In genomic region chr21:42229676-42230075, GRCh38 we compare ENCODE assay signal across 27 cellular contexts. TPM values are rescaled to one million over a fixed set of nuclear protein-coding genes. Genes with fewer than 3 reads are reported as not detected.
DNase-seq lines count a peak whose midpoint lies in the region; ATAC-seq and TF ChIP-seq lines count a peak whose summit lies in the region.
"Had no signal": no experiment of that assay in that cellular context is flagged by ENCODE, and none has a peak within 500 bp of the region (broad histone marks: within the 10 kb centered on the region; RNA-seq: fewer than 3 reads in every experiment).

No MANE protein-coding gene starts in this region.

- H3K36me3 Mint-ChIP-seq in activated CD8-positive, alpha-beta T cell treated with anti-CD3 and anti-CD28 coated beads for 36 hours (ENCODE audit: low read depth) = peaks cover 39% of the 10 kb centered on the region
- peaks cover 30% of the 10 kb centered on the region for H3K36me3 Mint-ChIP-seq in activated CD8-positive, alpha-beta T cell treated with anti-CD3 and anti-CD28 coated beads, Interleukin-2, amount 10 ng/mL, durations not matched to agents 7 days and 5 days (ENCODE audit: low read depth)
- peaks cover 68% of the 10 kb centered on the region for H3K36me3 Mint-ChIP-seq in CD4-positive, alpha-beta T cell (ENCODE audit: low read depth)
- peaks cover 28% of the 10 kb centered on the region for H3K36me3 Mint-ChIP-seq in central memory CD8-positive, alpha-beta T cell (ENCODE audit: insufficient read depth)
- peaks cover 36% of the 10 kb centered on the region for H3K36me3 Mint-ChIP-seq in activated CD4-positive, alpha-beta T cell treated with anti-CD3 and anti-CD28 coated beads, Interleukin-2, amount 10 ng/mL, durations not matched to agents 7 days and 5 days (ENCODE audit: low read depth)
- H3K36me3 Mint-ChIP-seq: type B pancreatic cell had no signal

- H3K36me3 ChIP-seq in gastrocnemius medialis = no peaks in the 10 kb centered on the region
- no peaks in the 10 kb centered on the region for H3K36me3 ChIP-seq in PC-9 (ENCODE audit: low read depth)
- H3K36me3 ChIP-seq: BE2C, cardiac muscle cell had no signal

- in situ Hi-C loops in gastrocnemius medialis (cut with MboI; ENCODE audit: low sequenced_read_pairs in 4 of 4) = no loop called here

- no peak overlapping the region for H3K4me2 ChIP-seq in PC-9

- TF ChIP-seq CTCF in activated CD8-positive, alpha-beta T cell treated with anti-CD3 and anti-CD28 coated beads for 36 hours (IDR thresholded peaks at IDR 0.05) = no peak
- TF ChIP-seq CTCF in CD4-positive, alpha-beta T cell (IDR thresholded peaks at IDR 0.05) = no peak
- TF ChIP-seq CTCF in gastrocnemius medialis (IDR thresholded peaks at IDR 0.05 in 4 of 5, conservative IDR thresholded peaks at IDR 0.05 in 1 of 5) = no peak
- no peak for TF ChIP-seq CTCF in PC-9 (conservative IDR thresholded peaks at IDR 0.05)

- intact Hi-C loops in activated CD8-positive, alpha-beta T cell treated with anti-CD3 and anti-CD28 coated beads for 36 hours (cut with micrococcal nuclease) = loop anchor here (10.0 kb wide), 1 partner anchor 225 kb away; no protein-coding TSS in a partner anchor
- intact Hi-C loops in CD4-positive, alpha-beta T cell (cut with DNase I, micrococcal nuclease) = loop anchor here (5.0 to 10.0 kb wide), 4 partner anchors 38 to 1555 kb away; partner anchors contain the start of gene RRP1 (in 1 of the 2)
- intact Hi-C loops in gastrocnemius medialis (cut with DNase I; ENCODE audit: low total_unique reads) = loop anchor here (10.0 kb wide), 1 partner anchor 275 kb away; the partner anchor contains the start of gene C2CD2
- intact Hi-C loops in PC-9 (cut with micrococcal nuclease; ENCODE audit: unreplicated experiment) = no loop called here

- H3K27ac ChIP-seq in CD4-positive, alpha-beta T cell (ENCODE audit: low read depth, low read length) = no peak overlapping the region
- peak overlapping the region; percentile 89 to 99 (median 93) for H3K27ac ChIP-seq in gastrocnemius medialis
- no peak overlapping the region for H3K27ac ChIP-seq in PC-9
- H3K27ac ChIP-seq: cardiac muscle cell, HL-60 had no signal

- peaks cover 21% of the 10 kb centered on the region for H3F3A ChIP-seq in PC-9 (ENCODE audit: insufficient read depth, low read depth)

- H3K79me2 ChIP-seq in PC-9 (ENCODE audit: low read depth) = no peaks in the 10 kb centered on the region

- H3K4me3 ChIP-seq in gastrocnemius medialis (no peak overlapping the region), PC-9 (no peak overlapping the region)
- H3K4me3 ChIP-seq: cardiac muscle cell, dorsolateral prefrontal cortex, lung had no signal

- H3K27me3 ChIP-seq in CD4-positive, alpha-beta T cell (ENCODE audit: control insufficient read depth, insufficient read depth, low read length) = no peaks in the 10 kb centered on the region
- no peaks in the 10 kb centered on the region for H3K27me3 ChIP-seq in gastrocnemius medialis
- H3K27me3 ChIP-seq in PC-9 (ENCODE audit: insufficient read depth, low read depth) = no peaks in the 10 kb centered on the region
- H3K27me3 ChIP-seq: BE2C, cardiac muscle cell, dorsolateral prefrontal cortex had no signal

- peak overlapping the region; percentile 20 for H3K27ac Mint-ChIP-seq in activated CD8-positive, alpha-beta T cell treated with anti-CD3 and anti-CD28 coated beads for 36 hours
- H3K27ac Mint-ChIP-seq in activated CD8-positive, alpha-beta T cell treated with anti-CD3 and anti-CD28 coated beads, Interleukin-2, amount 10 ng/mL, durations not matched to agents 7 days and 5 days = no peak overlapping the region
- peak overlapping the region; percentile 90 for H3K27ac Mint-ChIP-seq in CD4-positive, alpha-beta T cell
- H3K27ac Mint-ChIP-seq in central memory CD8-positive, alpha-beta T cell (ENCODE audit: low read depth) = peak overlapping the region; percentile 46
- no peak overlapping the region for H3K27ac Mint-ChIP-seq in activated CD4-positive, alpha-beta T cell treated with anti-CD3 and anti-CD28 coated beads, Interleukin-2, amount 10 ng/mL, durations not matched to agents 7 days and 5 days
- H3K27ac Mint-ChIP-seq: type B pancreatic cell had no signal

- peaks cover 84% of the 10 kb centered on the region for H3K4me1 Mint-ChIP-seq in activated CD8-positive, alpha-beta T cell treated with anti-CD3 and anti-CD28 coated beads for 36 hours (ENCODE audit: low read depth)
- peaks cover 84% of the 10 kb centered on the region for H3K4me1 Mint-ChIP-seq in activated CD8-positive, alpha-beta T cell treated with anti-CD3 and anti-CD28 coated beads, Interleukin-2, amount 10 ng/mL, durations not matched to agents 7 days and 5 days (ENCODE audit: low read depth)
- peaks cover 95% of the 10 kb centered on the region for H3K4me1 Mint-ChIP-seq in CD4-positive, alpha-beta T cell (ENCODE audit: low read depth)
- H3K4me1 Mint-ChIP-seq in central memory CD8-positive, alpha-beta T cell = peaks cover 66% of the 10 kb centered on the region
- H3K4me1 Mint-ChIP-seq in activated CD4-positive, alpha-beta T cell treated with anti-CD3 and anti-CD28 coated beads, Interleukin-2, amount 10 ng/mL, durations not matched to agents 7 days and 5 days = peaks cover 96% of the 10 kb centered on the region

- peaks cover 67% of the 10 kb centered on the region in 2 donors for H3K4me1 ChIP-seq in gastrocnemius medialis
- peaks cover 36% of the 10 kb centered on the region for H3K4me1 ChIP-seq in PC-9 (replicated peaks; ENCODE audit: insufficient read depth)

- no peaks in the 10 kb centered on the region for H3K27me3 Mint-ChIP-seq in activated CD8-positive, alpha-beta T cell treated with anti-CD3 and anti-CD28 coated beads for 36 hours
- H3K27me3 Mint-ChIP-seq in activated CD8-positive, alpha-beta T cell treated with anti-CD3 and anti-CD28 coated beads, Interleukin-2, amount 10 ng/mL, durations not matched to agents 7 days and 5 days (ENCODE audit: low read depth) = no peaks in the 10 kb centered on the region
- H3K27me3 Mint-ChIP-seq in CD4-positive, alpha-beta T cell = no peaks in the 10 kb centered on the region
- H3K27me3 Mint-ChIP-seq in central memory CD8-positive, alpha-beta T cell = no peaks in the 10 kb centered on the region
- no peaks in the 10 kb centered on the region for H3K27me3 Mint-ChIP-seq in activated CD4-positive, alpha-beta T cell treated with anti-CD3 and anti-CD28 coated beads, Interleukin-2, amount 10 ng/mL, durations not matched to agents 7 days and 5 days

- no peaks in the 10 kb centered on the region for H3K9me3 ChIP-seq in CD4-positive, alpha-beta T cell (ENCODE audit: control insufficient read depth, low read length)
- H3K9me3 ChIP-seq in gastrocnemius medialis (no peaks in the 10 kb centered on the region), PC-9 (ENCODE audit: insufficient read depth, low read depth) (no peaks in the 10 kb centered on the region; the same call in 1 of the 2 replicates)
- H3K9me3 ChIP-seq: BE2C had no signal

- H4K20me1 ChIP-seq in PC-9 (ENCODE audit: insufficient read depth) = no peaks in the 10 kb centered on the region

- POLR2A ChIA-PET in activated CD8-positive, alpha-beta T cell treated with anti-CD3 and anti-CD28 coated beads for 36 hours (lab: Charles Lee) = interaction anchor here (1.0 to 3.0 kb wide), 3 partner anchors 9 to 37 kb away, joined by 7 to 27 read pairs (median 8); partner anchors contain the start of gene ABCG1
- POLR2A ChIA-PET in activated CD8-positive, alpha-beta T cell treated with anti-CD3 and anti-CD28 coated beads, Interleukin-2, amount 10 ng/mL, durations not matched to agents 7 days and 5 days (lab: Charles Lee) = interaction anchor here (0.8 to 2.9 kb wide), 4 partner anchors 9 to 186 kb away, joined by 3 to 26 read pairs (median 14); partner anchors contain the start of gene ABCG1
- POLR2A ChIA-PET in CD4-positive, alpha-beta T cell (lab: Charles Lee) = interaction anchor here (1.6 kb wide), 1 partner anchor 10 kb away, joined by 9 read pairs; no protein-coding TSS in a partner anchor
- POLR2A ChIA-PET in PC-9 (lab: Charles Lee; ENCODE audit: unreplicated experiment) = no interaction called here
- POLR2A ChIA-PET in activated CD4-positive, alpha-beta T cell treated with anti-CD3 and anti-CD28 coated beads, Interleukin-2, amount 10 ng/mL, durations not matched to agents 7 days and 5 days (lab: Charles Lee) = interaction anchor here (0.6 kb wide), 1 partner anchor 64 kb away, joined by 5 read pairs; no protein-coding TSS in a partner anchor

- peaks cover 11% of the 10 kb centered on the region for H3K9me3 Mint-ChIP-seq in activated CD8-positive, alpha-beta T cell treated with anti-CD3 and anti-CD28 coated beads for 36 hours
- no peaks in the 10 kb centered on the region for H3K9me3 Mint-ChIP-seq in activated CD8-positive, alpha-beta T cell treated with anti-CD3 and anti-CD28 coated beads, Interleukin-2, amount 10 ng/mL, durations not matched to agents 7 days and 5 days (ENCODE audit: insufficient read depth)
- peaks cover 2% of the 10 kb centered on the region for H3K9me3 Mint-ChIP-seq in CD4-positive, alpha-beta T cell
- H3K9me3 Mint-ChIP-seq in central memory CD8-positive, alpha-beta T cell = no peaks in the 10 kb centered on the region
- peaks cover 9% of the 10 kb centered on the region for H3K9me3 Mint-ChIP-seq in activated CD4-positive, alpha-beta T cell treated with anti-CD3 and anti-CD28 coated beads, Interleukin-2, amount 10 ng/mL, durations not matched to agents 7 days and 5 days
- H3K9me3 Mint-ChIP-seq: type B pancreatic cell had no signal

- H3K4me3 Mint-ChIP-seq in activated CD8-positive, alpha-beta T cell treated with anti-CD3 and anti-CD28 coated beads for 36 hours = no peak overlapping the region
- H3K4me3 Mint-ChIP-seq in activated CD8-positive, alpha-beta T cell treated with anti-CD3 and anti-CD28 coated beads, Interleukin-2, amount 10 ng/mL, durations not matched to agents 7 days and 5 days = no peak overlapping the region
- H3K4me3 Mint-ChIP-seq in CD4-positive, alpha-beta T cell = no peak overlapping the region
- H3K4me3 Mint-ChIP-seq in central memory CD8-positive, alpha-beta T cell = peak overlapping the region; percentile 31
- H3K4me3 Mint-ChIP-seq in activated CD4-positive, alpha-beta T cell treated with anti-CD3 and anti-CD28 coated beads, Interleukin-2, amount 10 ng/mL, durations not matched to agents 7 days and 5 days = no peak overlapping the region
- H3K4me3 Mint-ChIP-seq: type B pancreatic cell had no signal

- CTCF ChIA-PET in activated CD8-positive, alpha-beta T cell treated with anti-CD3 and anti-CD28 coated beads for 36 hours (lab: Charles Lee) = interaction anchor here (0.9 to 2.8 kb wide), 9 partner anchors 8 to 84 kb away, joined by 3 to 15 read pairs (median 7); no protein-coding TSS in a partner anchor
- CTCF ChIA-PET in activated CD8-positive, alpha-beta T cell treated with anti-CD3 and anti-CD28 coated beads, Interleukin-2, amount 10 ng/mL, durations not matched to agents 7 days and 5 days (lab: Charles Lee) = interaction anchor here (0.9 to 4.2 kb wide), 7 partner anchors 9 to 100 kb away, joined by 3 to 26 read pairs (median 4); no protein-coding TSS in a partner anchor
- CTCF ChIA-PET in CD4-positive, alpha-beta T cell (lab: Charles Lee) = interaction anchor here (1.0 to 1.2 kb wide), 2 partner anchors 10 to 84 kb away, joined by 3 to 4 read pairs; no protein-coding TSS in a partner anchor
- CTCF ChIA-PET in PC-9 (lab: Charles Lee) = no interaction called here
- CTCF ChIA-PET in activated CD4-positive, alpha-beta T cell treated with anti-CD3 and anti-CD28 coated beads, Interleukin-2, amount 10 ng/mL, durations not matched to agents 7 days and 5 days (lab: Charles Lee) = interaction anchor here (1.1 to 2.2 kb wide), 6 partner anchors 8 to 85 kb away, joined by 3 to 13 read pairs (median 6); partner anchors contain the start of gene ABCG1

- no peak for TF ChIP-seq POLR2A in gastrocnemius medialis (IDR thresholded peaks at IDR 0.05)

- ATAC-seq in activated CD8-positive, alpha-beta T cell treated with anti-CD3 and anti-CD28 coated beads for 36 hours = no peak
- no peak for ATAC-seq in activated CD8-positive, alpha-beta T cell treated with anti-CD3 and anti-CD28 coated beads, Interleukin-2, amount 10 ng/mL, durations not matched to agents 7 days and 5 days
- ATAC-seq in CD4-positive, alpha-beta T cell (ENCODE audit: poor library complexity) = no peak
- no peak for ATAC-seq in central memory CD8-positive, alpha-beta T cell (replicated peaks; ENCODE audit: extremely low read depth, poor library complexity, severe bottlenecking)
- no peak for ATAC-seq in gastrocnemius medialis
- ATAC-seq: HepG2 had no signal

- no peaks in the 10 kb centered on the region for H3K9me2 ChIP-seq in PC-9 (ENCODE audit: insufficient read depth)

- H2AFZ ChIP-seq in PC-9 = no peak overlapping the region

- no peak for DNase-seq in activated CD8-positive, alpha-beta T cell treated with anti-CD3 and anti-CD28 coated beads for 36 hours
- no peak for DNase-seq in activated CD8-positive, alpha-beta T cell treated with anti-CD3 and anti-CD28 coated beads, Interleukin-2, amount 10 ng/mL, durations not matched to agents 7 days and 5 days
- DNase-seq in CD4-positive, alpha-beta T cell = no peak
- DNase-seq in central memory CD8-positive, alpha-beta T cell (ENCODE audit: low spot score in 2 of 2) = no peak
- DNase-seq in gastrocnemius medialis (no peak), PC-9 (no peak), germinal center (ENCODE audit: low spot score) (no peak)
- no peak for DNase-seq in activated CD4-positive, alpha-beta T cell treated with anti-CD3 and anti-CD28 coated beads, Interleukin-2, amount 10 ng/mL, durations not matched to agents 7 days and 5 days
- DNase-seq: activated CD4-positive, alpha-beta T cell treated with anti-CD3 and anti-CD28 coated beads for 48 hours; activated CD8-positive, alpha-beta memory T cell treated with anti-CD3 and anti-CD28 coated beads, Interleukin-2, amount 50 U/mL, for 4 hours; activated gamma-delta T cell treated with Interleukin-2 at 50 U/mL for 16 hours; BE2C; DMS 273 treated with DMSO at 0.1 percent for 48 hours; erythroblast; foreskin fibroblast; islet precursor cell; NCI-H2081; NCI-H446; OCI-M1; SHP77; stimulated activated CD4-positive, alpha-beta T cell treated with anti-CD3 and anti-CD28 coated beads, Interleukin-4, amount 100 ng/mL, for 1 hour had no signal

- BruUV-seq in PC-9 (replicated peaks; lab: Mats Ljungman, UMichigan) = no TSS peak

RNA-seq across cellular contexts. Expression of gene ABCG1, which starts 10.7 kb away (rescaled TPM):
- 10 to 100 TPM; 12.1 to 12.7 TPM for total RNA-seq in activated CD8-positive, alpha-beta T cell treated with anti-CD3 and anti-CD28 coated beads for 36 hours
- 1 to 10 TPM; 6.7 to 8.0 TPM for total RNA-seq in activated CD8-positive, alpha-beta T cell treated with anti-CD3 and anti-CD28 coated beads, Interleukin-2, amount 10 ng/mL, durations not matched to agents 7 days and 5 days
- 100 to 1,000 TPM; 109 to 116 TPM for total RNA-seq in CD4-positive, alpha-beta T cell
- 10 to 100 TPM in 2 of 4 donors, 1 to 10 TPM in 2; 3.4 to 43.3 (median 10.3) TPM for total RNA-seq in gastrocnemius medialis
- total RNA-seq in PC-9 (2021) = 4.4 and 5.6 TPM in 2 replicates
- total RNA-seq in activated CD4-positive, alpha-beta T cell treated with anti-CD3 and anti-CD28 coated beads, Interleukin-2, amount 10 ng/mL, durations not matched to agents 7 days and 5 days = 10 to 100 TPM; 10.2 to 12.3 TPM
- total RNA-seq: HepG2 had no signal

Comparison
In these comparisons a context has a peak if more than half of its experiments do, and no peak if none do; other contexts are left out.
1. H3K27ac Mint-ChIP-seq: peak in activated CD8-positive, alpha-beta T cell treated with anti-CD3 and anti-CD28 coated beads for 36 hours (single experiment), CD4-positive, alpha-beta T cell (single experiment) and central memory CD8-positive, alpha-beta T cell (single experiment); none in activated CD8-positive, alpha-beta T cell treated with anti-CD3 and anti-CD28 coated beads, Interleukin-2, amount 10 ng/mL, durations not matched to agents 7 days and 5 days (single experiment) and activated CD4-positive, alpha-beta T cell treated with anti-CD3 and anti-CD28 coated beads, Interleukin-2, amount 10 ng/mL, durations not matched to agents 7 days and 5 days (single experiment).
2. H3K27ac ChIP-seq: peak in gastrocnemius medialis (4 of 4); none in CD4-positive, alpha-beta T cell (single experiment) and PC-9 (single experiment).